ENCODE assay signal across 17 cellular contexts in genomic region chr14:102683399-102684275, GRCh38.
DNase-seq lines count a peak whose midpoint lies in the region; ATAC-seq, FAIRE-seq and TF ChIP-seq lines count a peak whose summit lies in the region.
"Had no signal": no experiment of that assay in that cellular context is flagged by ENCODE, and none has a peak within 500 bp of the region (broad histone marks: within the 10 kb centered on the region; RNA-seq: fewer than 3 reads in every experiment).

No MANE protein-coding gene starts in this region.

- no peaks in the 10 kb centered on the region for H3K9me3 ChIP-seq in K562 (replicated peaks; ENCODE audit: control insufficient read depth, insufficient read depth, low read depth, low read length)
- no peaks in the 10 kb centered on the region for H3K9me3 ChIP-seq in HepG2 (ENCODE audit: low read length)
- H3K9me3 ChIP-seq in testis = no peaks in the 10 kb centered on the region

- H3K27me3 ChIP-seq in K562 (ENCODE audit: control insufficient read depth in 2 of 2, insufficient read depth in 2 of 2, low read length in 2 of 2) (no peaks in the 10 kb centered on the region), HepG2 (ENCODE audit: control insufficient read depth in 1 of 2, insufficient read depth in 2 of 2, low read length in 2 of 2) (no peaks in the 10 kb centered on the region), testis (no peaks in the 10 kb centered on the region)

- peak overlapping the region in 1 of 2 experiments; percentile 89; a peak in 2 of 4 replicates for H3K9ac ChIP-seq in K562 (ENCODE audit: insufficient read depth in 1 of 2, low read depth in 2 of 2, low read length in 2 of 2)
- H3K9ac ChIP-seq in HepG2 (ENCODE audit: insufficient read depth, low read depth, low read length) = peak overlapping the region; percentile 67

- H3K4me3 ChIP-seq in K562 (peak overlapping the region; percentile 17; the same call in 1 of the 2 replicates), HepG2 (replicated peaks in 1 of 3; ENCODE audit: insufficient read depth in 1 of 3, low read depth in 2 of 3, low read length in 3 of 3) (peak overlapping the region; percentile 55 to 71 (median 60)), testis (no peak overlapping the region)

- H3K4me1 Mint-ChIP-seq in naive thymus-derived CD8-positive, alpha-beta T cell = peaks cover 12 to 26% (median 17%) of the 10 kb centered on the region in 4 donors

- no peak for TF ChIP-seq POLR2A in K562 (conservative IDR thresholded peaks at IDR 0.05)
- peak; percentile 29 to 56; a peak in 3 of 4 replicates for TF ChIP-seq POLR2A in HepG2 (IDR thresholded peaks at IDR 0.05; ENCODE audit: insufficient read depth in 1 of 2, low read depth in 2 of 2, low read length in 2 of 2)
- no peak for TF ChIP-seq POLR2A in testis (IDR thresholded peaks at IDR 0.05)

- H3K9me1 ChIP-seq in K562 (ENCODE audit: control insufficient read depth, insufficient read depth, low read length) = no peaks in the 10 kb centered on the region

- DNase-seq in NCI-H2227 (lab: John Stamatoyannopoulos, UW; ENCODE audit: unreplicated experiment) = peak; percentile 27
- DNase-seq in NCI-H2227 treated with DMSO at 0.1 percent for 48 hours (lab: John Stamatoyannopoulos, UW) = no peak
- peak; percentile 41 to 63 (median 55) for DNase-seq in K562 (ENCODE audit: extremely low read depth in 1 of 4, low spot score in 3 of 4)
- peak; percentile 61 for DNase-seq in HepG2 (ENCODE audit: low spot score)
- DNase-seq in testis = peak; percentile 59
- no peak for DNase-seq in naive thymus-derived CD8-positive, alpha-beta T cell
- DNase-seq in GM19240 (ENCODE audit: insufficient read length, low spot score) = no peak
- DNase-seq in NCI-H82 treated with DMSO at 0.1 percent for 48 hours (lab: John Stamatoyannopoulos, UW; ENCODE audit: unreplicated experiment) = no peak
- DNase-seq: activated gamma-delta T cell; naive B cell; NCI-H82; stimulated activated CD4-positive, alpha-beta T cell treated with anti-CD3 and anti-CD28 coated beads, Interleukin-1b, Interleukin-23, amount 100 ng/mL, for 48 hours; T-helper 17 cell had no signal

- FAIRE-seq in K562 (lab: Jason Lieb, UNC) (peak; percentile 63), HepG2 (lab: Jason Lieb, UNC) (no peak)

- ATAC-seq in K562 (peak; percentile 92), HepG2 (peak; percentile 95)
- ATAC-seq in naive thymus-derived CD8-positive, alpha-beta T cell = no peak
- ATAC-seq: T-helper 17 cell had no signal

- H3K36me3 ChIP-seq in K562 (ENCODE audit: control insufficient read depth, insufficient read depth, low read length) (peaks cover 22% of the 10 kb centered on the region; the same call in 2 of the 3 replicates), HepG2 (replicated peaks in 1 of 2; ENCODE audit: control insufficient read depth in 1 of 2, insufficient read depth in 2 of 2, low read length in 2 of 2) (no peaks in the 10 kb centered on the region; a peak in 3 of 5 replicates), testis (ENCODE audit: low read depth, missing control alignments) (no peaks in the 10 kb centered on the region)

- intact Hi-C loops in K562 (cut with micrococcal nuclease) (no loop called here), HepG2 (cut with micrococcal nuclease; ENCODE audit: unreplicated experiment) (loop anchor here (5.0 kb wide), 2 partner anchors 91 to 161 kb away; partner anchors contain the start of gene RCOR1), testis (cut with DNase I; ENCODE audit: low total_unique reads) (no loop called here)

- H4K20me1 ChIP-seq in K562 (replicated peaks; ENCODE audit: control insufficient read depth, insufficient read depth, low read length) = peaks cover 20% of the 10 kb centered on the region
- no peaks in the 10 kb centered on the region for H4K20me1 ChIP-seq in HepG2 (ENCODE audit: insufficient read depth, low read length)

- peak overlapping the region; percentile 38; the same call in 1 of the 3 replicates for H3K27ac ChIP-seq in K562 (ENCODE audit: extremely low read depth, low read depth, low read length)
- peak overlapping the region; percentile 91 for H3K27ac ChIP-seq in HepG2 (ENCODE audit: extremely low read length, insufficient read depth, low read length)
- H3K27ac ChIP-seq in testis = no peak overlapping the region
- H3K27ac ChIP-seq: 22Rv1, RWPE1 had no signal

- no peaks in the 10 kb centered on the region for H3K9me3 Mint-ChIP-seq in naive thymus-derived CD8-positive, alpha-beta T cell
- H3K9me3 Mint-ChIP-seq: CD14-positive monocyte, IgD-negative memory B cell, naive B cell had no signal

- no peaks in the 10 kb centered on the region for H3K27me3 Mint-ChIP-seq in naive thymus-derived CD8-positive, alpha-beta T cell
- H3K27me3 Mint-ChIP-seq: IgD-negative memory B cell, naive B cell, T-helper 17 cell had no signal

- WGBS in K562 (ENCODE audit: insufficient coverage, low coverage, missing lambda C conversion rate) = 43% methylated on average over 41 of the region's 45 CpGs
- WGBS in HepG2 (ENCODE audit: low lambda C conversion rate) = 7% methylated on average over 20 of the region's 45 CpGs
- 82% methylated on average over 31 to 44 of the region's 45 CpGs for WGBS in testis, 2 donors

- TSS peak; percentile 7 for BruUV-seq in K562 (replicated peaks; lab: Mats Ljungman, UMichigan)
- BruUV-seq in HepG2 (replicated peaks; lab: Mats Ljungman, UMichigan) = no TSS peak

- peak overlapping the region in 2 of 10 donors; percentile 28 to 38 for H3K27ac Mint-ChIP-seq in naive thymus-derived CD8-positive, alpha-beta T cell
- H3K27ac Mint-ChIP-seq: IgD-negative memory B cell, T-helper 17 cell had no signal

- TF ChIP-seq EP300 in K562 (IDR thresholded peaks at IDR 0.05; ENCODE audit: low read length) = no peak
- TF ChIP-seq EP300 in HepG2 (IDR thresholded peaks at IDR 0.05; ENCODE audit: low read depth in 2 of 2, low read length in 2 of 2) = no peak
- 0 out of 2 replicates have a peak, but pooled peaks have one; percentile 23 for TF ChIP-seq EP300 in HepG2 (CRISPR knock-in tag; IDR thresholded peaks at IDR 0.05; ENCODE audit: borderline replicate concordance)

- H3K4me1 ChIP-seq in K562 (replicated peaks in 1 of 2; ENCODE audit: control insufficient read depth in 2 of 2, insufficient read depth in 2 of 2, low read length in 2 of 2) = peaks cover 11 to 26% of the 10 kb centered on the region in 2 experiments; a peak in 4 of 5 replicates
- H3K4me1 ChIP-seq in HepG2 (ENCODE audit: insufficient read depth, low read length) = peaks cover 51% of the 10 kb centered on the region
- peaks cover 17% of the 10 kb centered on the region for H3K4me1 ChIP-seq in testis

- TF ChIP-seq CTCF in K562 (IDR thresholded peaks at IDR 0.05 in 2 of 3, conservative IDR thresholded peaks at IDR 0.05 in 1 of 3; ENCODE audit: insufficient read depth in 2 of 3, low read depth in 1 of 3, low read length in 3 of 3) (no peak), HepG2 (CRISPR knock-in tag; IDR thresholded peaks at IDR 0.05) (peak; percentile 65), testis (IDR thresholded peaks at IDR 0.05) (no peak)

- no peak overlapping the region for H3K4me3 Mint-ChIP-seq in naive thymus-derived CD8-positive, alpha-beta T cell
- H3K4me3 Mint-ChIP-seq: CD14-positive monocyte, IgD-negative memory B cell, T-helper 17 cell had no signal

- peaks cover 90% of the 10 kb centered on the region for H3K79me2 ChIP-seq in K562 (ENCODE audit: control insufficient read depth, insufficient read depth, low read length)
- H3K79me2 ChIP-seq in HepG2 (ENCODE audit: insufficient read depth, low read length) = peaks cover 55% of the 10 kb centered on the region

- CTCF ChIA-PET in K562 (lab: Yijun Ruan, JAX; ENCODE audit: low intra/inter-chr PET ratio) = no interaction called here
- CTCF ChIA-PET in HepG2 (lab: Yijun Ruan, JAX; ENCODE audit: low intra/inter-chr PET ratio, low total read pairs) = interaction anchor here (0.9 kb wide), 1 partner anchor 89 kb away, joined by 3 read pairs; no protein-coding TSS in a partner anchor

- POLR2A ChIA-PET in K562 (lab: Yijun Ruan, JAX) (interaction anchor here (0.8 to 1.3 kb wide), 2 partner anchors 9 to 11 kb away, joined by 5 read pairs; no protein-coding TSS in a partner anchor), HepG2 (lab: Yijun Ruan, JAX) (interaction anchor here (0.5 to 1.6 kb wide), 13 partner anchors 10 to 415 kb away, joined by 3 to 6 read pairs (median 3); no protein-coding TSS in a partner anchor)
- POLR2A ChIA-PET in naive thymus-derived CD8-positive, alpha-beta T cell (lab: Charles Lee) = no interaction called here

- TF ChIP-seq RAD21 in K562 (CRISPR knock-in tag; conservative IDR thresholded peaks at IDR 0.05 in 1 of 2, IDR thresholded peaks at IDR 0.05 in 1 of 2) (no peak), HepG2 (CRISPR knock-in tag; IDR thresholded peaks at IDR 0.05) (no peak)

- H3K36me3 Mint-ChIP-seq in naive thymus-derived CD8-positive, alpha-beta T cell = peaks cover 0 to 26% (median 7%) of the 10 kb centered on the region in 3 donors
- H3K36me3 Mint-ChIP-seq: IgD-negative memory B cell had no signal

- H2AFZ ChIP-seq in K562 (ENCODE audit: low read depth, low read length) (no peak overlapping the region), HepG2 (ENCODE audit: low read length) (no peak overlapping the region)

- in situ Hi-C loops in K562 (cut with MboI) = no loop called here
- in situ Hi-C loops in HepG2 (cut with HindIII; ENCODE audit: extremely low pct_ligation_motif_present, low pct_unique_long_range_greater_than_20kb) = no loop called here

- H3K4me2 ChIP-seq in K562 (ENCODE audit: insufficient read depth, low read length) = peak overlapping the region; percentile 32
- peak overlapping the region; percentile 81 for H3K4me2 ChIP-seq in HepG2 (ENCODE audit: low read depth, low read length)

TF ChIP-seq in K562, 482 proteins besides CTCF, POLR2A, EP300 and RAD21 (continues in another document):
- peak; percentile 43; the same call in 1 of the 2 replicates for TF ChIP-seq TFAP4 (CRISPR knock-in tag; IDR thresholded peaks at IDR 0.05; ENCODE audit: borderline replicate concordance)

TF ChIP-seq in HepG2, 621 proteins besides CTCF, POLR2A, EP300 and RAD21 (continues in another document):
- TF ChIP-seq ZNF660 (CRISPR knock-in tag; IDR thresholded peaks at IDR 0.05; ENCODE audit: borderline replicate concordance, low read depth) (no peak), ADNP (CRISPR knock-in tag; IDR thresholded peaks at IDR 0.05) (no peak), MLX (CRISPR knock-in tag; IDR thresholded peaks at IDR 0.05) (no peak), RFX1 (IDR thresholded peaks at IDR 0.05) (no peak), ZFP90 (CRISPR knock-in tag; IDR thresholded peaks at IDR 0.05; ENCODE audit: borderline replicate concordance) (no peak)

Comparison
In these comparisons a context has a peak if more than half of its experiments do, and no peak if none do; other contexts are left out.
1. DNase-seq: peak in NCI-H2227 (single experiment), K562 (4 of 4), HepG2 (single experiment) and testis (single experiment); none in NCI-H2227 treated with DMSO at 0.1 percent for 48 hours (single experiment), naive thymus-derived CD8-positive, alpha-beta T cell (0 of 10), GM19240 (single experiment) and NCI-H82 treated with DMSO at 0.1 percent for 48 hours (single experiment).
2. ATAC-seq: peak in K562 (single experiment) and HepG2 (single experiment); none in naive thymus-derived CD8-positive, alpha-beta T cell (0 of 2).
3. H3K27ac ChIP-seq: peak in K562 (single experiment) and HepG2 (single experiment); none in testis (0 of 2).
4. H3K4me3 ChIP-seq: peak in K562 (single experiment) and HepG2 (3 of 3); none in testis (0 of 2).
5. POLR2A ChIP-seq: peak in HepG2 (2 of 2); none in K562 (single experiment) and testis (single experiment).